In genomic region chr13:106095406-106095805, GRCh38 we compare ENCODE assay signal across 19 cellular contexts.
DNase-seq lines count a peak whose midpoint lies in the region; TF ChIP-seq lines count a peak whose summit lies in the region.
"Had no signal": no experiment of that assay in that cellular context is flagged by ENCODE, and none has a peak within 500 bp of the region (broad histone marks: within the 10 kb centered on the region; RNA-seq: fewer than 3 reads in every experiment).

No MANE protein-coding gene starts in this region.

- no peaks in the 10 kb centered on the region for H3K79me2 ChIP-seq in Karpas-422 (ENCODE audit: low read length)

- H3K4me1 ChIP-seq in duodenal mucosa (ENCODE audit: control insufficient read depth in 1 of 2, insufficient read depth in 2 of 2, low read length in 2 of 2) (peaks cover 24 to 39% of the 10 kb centered on the region in 2 donors), muscle layer of duodenum (ENCODE audit: control insufficient read depth in 1 of 2, insufficient read depth in 2 of 2, low read length in 2 of 2) (no peaks in the 10 kb centered on the region), Karpas-422 (ENCODE audit: low read length) (no peaks in the 10 kb centered on the region)
- H3K4me1 ChIP-seq: SJCRH30 had no signal

- H3K27me3 ChIP-seq in duodenal mucosa (ENCODE audit: control insufficient read depth in 1 of 2, insufficient read depth in 2 of 2, low read length in 2 of 2) (no peaks in the 10 kb centered on the region), muscle layer of duodenum (ENCODE audit: low read depth, low read length) (no peaks in the 10 kb centered on the region), Karpas-422 (ENCODE audit: low read length) (no peaks in the 10 kb centered on the region)
- H3K27me3 ChIP-seq: SJCRH30 had no signal

- H3K9ac ChIP-seq in duodenal mucosa (ENCODE audit: low read depth in 1 of 2, low read length in 2 of 2): no peak overlapping the region
- H3K9ac ChIP-seq in Karpas-422 (ENCODE audit: low read length): no peak overlapping the region
- H3K9ac ChIP-seq: KMS-11 had no signal

- H3K36me3 ChIP-seq in duodenal mucosa (ENCODE audit: control insufficient read depth in 1 of 2, insufficient read depth in 2 of 2, low read length in 2 of 2) (no peaks in the 10 kb centered on the region), muscle layer of duodenum (ENCODE audit: control insufficient read depth in 1 of 2, insufficient read depth in 2 of 2, low read length in 2 of 2) (no peaks in the 10 kb centered on the region), Karpas-422 (ENCODE audit: insufficient read depth, low read length) (no peaks in the 10 kb centered on the region)
- H3K36me3 ChIP-seq: SJCRH30 had no signal

- TF ChIP-seq CTCF in 22Rv1 (IDR thresholded peaks at IDR 0.05) (0 out of 2 replicates have a peak, but pooled peaks have one; percentile 7), HFFc6 (IDR thresholded peaks at IDR 0.05) (peak; percentile 32), RWPE1 (conservative IDR thresholded peaks at IDR 0.05; ENCODE audit: low read depth) (no peak)

- POLR2A ChIA-PET in RWPE1 (lab: Yijun Ruan, JAX; ENCODE audit: low non-redundant PET): no interaction called here

- H3K4me3 Mint-ChIP-seq in HFFc6: no peak overlapping the region
- H3K4me3 Mint-ChIP-seq: CD4-positive, CD25-positive, alpha-beta regulatory T cell; IgD-negative memory B cell had no signal

- no peak for DNase-seq in HFFc6
- no peak for DNase-seq in activated gamma-delta T cell (lab: John Stamatoyannopoulos, UW)
- no peak for DNase-seq in RWPE1 (ENCODE audit: low spot score)
- DNase-seq in Karpas-422: no peak
- DNase-seq in NCI-H2029 (lab: John Stamatoyannopoulos, UW): no peak
- DNase-seq: CD4-positive, CD25-positive, alpha-beta regulatory T cell; DMS53; NCI-H1105; NCI-H1436 treated with DMSO at 0.1 percent for 48 hours; NCI-H187 treated with DMSO at 0.1 percent for 48 hours; NCI-H446 treated with DMSO at 0.1 percent for 48 hours; NCI-H526; SJCRH30 had no signal

- peaks cover 9% of the 10 kb centered on the region for H3K36me3 Mint-ChIP-seq in HFFc6 (ENCODE audit: low read depth)
- H3K36me3 Mint-ChIP-seq: CD4-positive, CD25-positive, alpha-beta regulatory T cell had no signal

- H3K9me2 ChIP-seq in Karpas-422 (replicated peaks; ENCODE audit: insufficient read depth, low read length): no peaks in the 10 kb centered on the region

- H4K20me1 ChIP-seq in Karpas-422 (ENCODE audit: insufficient read depth, low read depth, low read length): no peaks in the 10 kb centered on the region

- H2AFZ ChIP-seq in Karpas-422 (ENCODE audit: low read length): no peak overlapping the region

- peak overlapping the region; percentile 67; the same call in 1 of the 2 replicates for H3K27ac ChIP-seq in 22Rv1
- H3K27ac ChIP-seq in duodenal mucosa (ENCODE audit: low read depth, low read length): peak overlapping the region; percentile 72
- H3K27ac ChIP-seq in muscle layer of duodenum (ENCODE audit: low read length): peak overlapping the region; percentile 79
- H3K27ac ChIP-seq in RWPE1: no peak overlapping the region
- no peak overlapping the region for H3K27ac ChIP-seq in Karpas-422 (ENCODE audit: low read length)
- H3K27ac ChIP-seq: HL-60, KMS-11, SJCRH30 had no signal

- CTCF ChIA-PET in RWPE1 (lab: Yijun Ruan, JAX): interaction anchor here (0.7 kb wide), 1 partner anchor 117 kb away, joined by 3 read pairs; no protein-coding TSS in a partner anchor

- H3K4me1 Mint-ChIP-seq in HFFc6 (ENCODE audit: low read depth): peaks cover 32% of the 10 kb centered on the region
- H3K4me1 Mint-ChIP-seq: IgD-negative memory B cell had no signal

- H3K27ac Mint-ChIP-seq in HFFc6: no peak overlapping the region
- H3K27ac Mint-ChIP-seq: CD4-positive, CD25-positive, alpha-beta regulatory T cell; IgD-negative memory B cell had no signal

- H3K9me3 ChIP-seq in duodenal mucosa (ENCODE audit: control insufficient read depth in 1 of 2, low read length in 2 of 2) (no peaks in the 10 kb centered on the region), muscle layer of duodenum (ENCODE audit: control insufficient read depth in 1 of 2, low read length in 2 of 2) (no peaks in the 10 kb centered on the region), Karpas-422 (ENCODE audit: low read length) (no peaks in the 10 kb centered on the region; the same call in none of the 2 replicates)
- H3K9me3 ChIP-seq: SJCRH30 had no signal

- no peak overlapping the region for H3K4me3 ChIP-seq in duodenal mucosa (ENCODE audit: low read depth in 1 of 2, low read length in 2 of 2)
- no peak overlapping the region for H3K4me3 ChIP-seq in muscle layer of duodenum (ENCODE audit: low read depth in 1 of 2, low read length in 2 of 2)
- H3K4me3 ChIP-seq in Karpas-422 (ENCODE audit: low read length): no peak overlapping the region
- H3K4me3 ChIP-seq: SJCRH30 had no signal

- H3K4me2 ChIP-seq in Karpas-422 (ENCODE audit: low read depth, low read length, poor library complexity, severe bottlenecking): no peak overlapping the region
- H3K4me2 ChIP-seq: KMS-11 had no signal

- H3K9me3 Mint-ChIP-seq in HFFc6: no peaks in the 10 kb centered on the region

- H3K27me3 Mint-ChIP-seq in HFFc6 (ENCODE audit: insufficient read depth): no peaks in the 10 kb centered on the region; the same call in 1 of the 2 replicates
- H3K27me3 Mint-ChIP-seq: CD4-positive, CD25-positive, alpha-beta regulatory T cell; IgD-negative memory B cell had no signal

Comparison
In these comparisons a context has a peak if more than half of its experiments do, and no peak if none do; other contexts are left out.
1. H3K27ac ChIP-seq: peak in 22Rv1 (single experiment), duodenal mucosa (single experiment) and muscle layer of duodenum (single experiment); none in RWPE1 (single experiment) and Karpas-422 (single experiment).